In the genomic region with DNA sequence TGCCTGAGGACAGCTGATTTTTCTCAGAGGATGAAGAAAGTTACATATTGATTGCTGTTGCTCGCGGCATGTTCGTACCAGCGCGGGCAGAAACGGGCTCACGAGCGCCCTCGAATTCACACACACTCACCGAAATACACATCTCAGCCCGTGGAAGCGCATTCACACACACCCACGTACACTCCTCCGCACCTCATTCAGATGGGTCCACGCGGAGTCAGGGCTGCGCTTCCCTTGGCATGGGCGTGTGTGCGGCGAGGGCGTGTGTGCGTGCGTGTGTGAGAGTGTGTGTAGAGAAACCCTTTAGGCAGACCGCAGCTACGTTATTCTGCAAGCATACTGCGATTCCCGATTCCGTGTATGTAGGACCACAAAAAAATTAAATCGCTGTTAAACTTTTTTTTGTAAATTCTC, we compare ENCODE assay signal across 8 cellular contexts. TPM values are rescaled to one million over a fixed set of nuclear protein-coding genes. Genes with fewer than 3 reads are reported as not detected.
DNase-seq lines count a peak whose midpoint lies in the region; ATAC-seq and TF ChIP-seq lines count a peak whose summit lies in the region.

No MANE protein-coding gene starts in this region.

- peak overlapping the region; percentile 50 to 87 (median 72) for H3K4me3 ChIP-seq in dorsolateral prefrontal cortex
- H3K4me3 ChIP-seq in mucosa of stomach (ENCODE audit: low read length) = peak overlapping the region; percentile 19

- DNase-seq in NCI-H146 treated with DMSO at 0.1 percent for 48 hours (lab: John Stamatoyannopoulos, UW; ENCODE audit: unreplicated experiment) (peak; percentile 48), dorsolateral prefrontal cortex (peak in 9 of 10 donors; percentile 49 to 79 (median 69)), 8988T (no peak)

- ATAC-seq in HG03139 (IDR thresholded peaks at IDR 0.05; ENCODE audit: unreplicated experiment) = no peak
- no peak for ATAC-seq in HG03571 (IDR thresholded peaks at IDR 0.05; ENCODE audit: unreplicated experiment)
- no peak for ATAC-seq in GM18870 (IDR thresholded peaks at IDR 0.05; ENCODE audit: unreplicated experiment)

- no peaks in the 10 kb centered on the region for H3K9me3 ChIP-seq in mucosa of stomach (ENCODE audit: control insufficient read depth, low read length)

- peaks cover 25% of the 10 kb centered on the region for H3K4me1 ChIP-seq in mucosa of stomach (ENCODE audit: control insufficient read depth, insufficient read depth, low read length)

- H3K36me3 ChIP-seq in mucosa of stomach (ENCODE audit: control insufficient read depth, insufficient read depth, low read length) = no peaks in the 10 kb centered on the region

- H3K27ac ChIP-seq in 22Rv1 = no peak overlapping the region
- H3K27ac ChIP-seq in dorsolateral prefrontal cortex = peak overlapping the region in 49 of 59 donors; percentile 4 to 96 (median 90)

- peak; percentile 11; the same call in 1 of the 2 replicates for TF ChIP-seq CTCF in 22Rv1 (IDR thresholded peaks at IDR 0.05)
- TF ChIP-seq CTCF in dorsolateral prefrontal cortex (IDR thresholded peaks at IDR 0.05 in 54 of 56, conservative IDR thresholded peaks at IDR 0.05 in 2 of 56; ENCODE audit: low read depth in 1 of 56, partially characterized antibody in 56 of 56) = peak in 37 of 56 donors; percentile 2 to 47 (median 23)

- intact Hi-C loops in dorsolateral prefrontal cortex (cut with DNase I) = loop anchor here in 1 of 2 donors (2.0 kb wide), 1 partner anchor 229 kb away; no protein-coding TSS in a partner anchor

- H3K27me3 ChIP-seq in dorsolateral prefrontal cortex (peaks cover 0 to 18% (median 0%) of the 10 kb centered on the region in 45 donors), mucosa of stomach (ENCODE audit: control insufficient read depth, insufficient read depth, low read length) (peaks cover 63% of the 10 kb centered on the region)

- no peak overlapping the region for H3K9ac ChIP-seq in mucosa of stomach (ENCODE audit: low read length)

RNA-seq across cellular contexts. Expression of a gene that starts 2.1 kb away (rescaled TPM):
- total RNA-seq in dorsolateral prefrontal cortex = 10 to 100 TPM; 20.6 to 70.5 (median 42.4) TPM
